Comparison of ENCODE assay signal across 17 cellular contexts in the genomic region with DNA sequence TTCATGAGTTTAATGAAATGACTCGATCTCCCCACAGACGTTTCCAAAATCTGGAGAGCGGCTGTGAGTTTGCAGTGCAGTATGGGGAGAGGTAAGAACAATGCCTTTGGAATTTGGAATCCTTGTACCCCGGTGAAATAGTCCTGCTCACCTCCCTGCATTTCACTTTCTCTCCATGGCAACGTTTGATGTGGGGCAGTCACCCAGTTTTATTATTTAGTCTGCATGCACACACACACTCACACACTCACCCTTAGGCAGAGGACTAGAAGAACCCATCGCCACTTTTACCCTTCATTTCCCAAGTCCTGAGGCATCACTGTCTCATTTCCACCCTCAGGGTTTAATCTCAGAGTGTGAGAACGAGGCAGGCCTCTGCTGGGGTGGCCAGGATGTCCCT.
DNase-seq lines count a peak whose midpoint lies in the region; ATAC-seq and TF ChIP-seq lines count a peak whose summit lies in the region.
"Had no signal": no experiment of that assay in that cellular context is flagged by ENCODE, and none has a peak within 500 bp of the region (broad histone marks: within the 10 kb centered on the region; RNA-seq: fewer than 3 reads in every experiment).

No MANE protein-coding gene starts in this region.

- no peak overlapping the region for H3K23ac ChIP-seq in mesenchymal stem cell (ENCODE audit: low read length in 2 of 2)

- BruUV-seq in OCI-LY7 (replicated peaks; lab: Mats Ljungman, UMichigan): no TSS peak

- no peak overlapping the region for H3K27ac Mint-ChIP-seq in T-helper 2 cell treated with Interferon-gamma antibody and Interleukin-4, amounts not matched to agents 5 μg/mL and 100 μg/mL, for 36 hours
- H3K27ac Mint-ChIP-seq: IgD-negative memory B cell had no signal

- H2AK5ac ChIP-seq in mesenchymal stem cell (ENCODE audit: low read length, severe bottlenecking): peak overlapping the region; percentile 6

- H3K4ac ChIP-seq in mesenchymal stem cell (ENCODE audit: low read depth in 1 of 2, low read length in 2 of 2): no peak overlapping the region

- no peaks in the 10 kb centered on the region for H3K9me2 ChIP-seq in OCI-LY7 (ENCODE audit: insufficient read depth, low read length)

- no peak for DNase-seq in OCI-LY7 (ENCODE audit: low spot score)
- DNase-seq in caudate nucleus (lab: John Stamatoyannopoulos, UW): no peak
- no peak for DNase-seq in mesenchymal stem cell
- peak; percentile 26 for DNase-seq in retina
- DNase-seq in T-helper 2 cell treated with Interferon-gamma antibody and Interleukin-4, amounts not matched to agents 5 μg/mL and 100 μg/mL, for 36 hours (ENCODE audit: low spot score): no peak
- no peak for DNase-seq in DMS79 (lab: John Stamatoyannopoulos, UW)
- DNase-seq: ACHN, HCEC 1CT, Kasumi-1, MG63, NCI-H1436, NCI-H2171, Peyer's patch had no signal

- no peak overlapping the region for H2BK12ac ChIP-seq in mesenchymal stem cell (ENCODE audit: low read length in 2 of 2)

- H3K27me3 ChIP-seq in mesenchymal stem cell (ENCODE audit: control insufficient read depth in 1 of 2, insufficient read depth in 1 of 2, low read length in 2 of 2): peaks cover 0 to 32% of the 10 kb centered on the region in 2 experiments
- H3K27me3 ChIP-seq: MG63, Peyer's patch, SJSA1 had no signal

- H3K36me3 ChIP-seq in OCI-LY7 (ENCODE audit: insufficient read depth, low read length) (no peaks in the 10 kb centered on the region), mesenchymal stem cell (ENCODE audit: control insufficient read depth in 1 of 2, insufficient read depth in 2 of 2, low read depth in 1 of 2, low read length in 2 of 2) (no peaks in the 10 kb centered on the region)
- H3K36me3 ChIP-seq: MG63, Peyer's patch, SJSA1 had no signal

- no peak overlapping the region for H3K14ac ChIP-seq in mesenchymal stem cell (ENCODE audit: low read length in 2 of 2)

- H3K79me2 ChIP-seq in OCI-LY7 (ENCODE audit: insufficient read depth, low read depth, low read length): no peaks in the 10 kb centered on the region

- no peak overlapping the region for H3K18ac ChIP-seq in mesenchymal stem cell (ENCODE audit: low read depth in 1 of 2, low read length in 2 of 2)

- no peak overlapping the region for H3K27ac ChIP-seq in OCI-LY7 (ENCODE audit: low read depth, low read length, poor library complexity, severe bottlenecking)
- peak overlapping the region; percentile 99 for H3K27ac ChIP-seq in caudate nucleus (ENCODE audit: low read depth, low read length)
- H3K27ac ChIP-seq in mesenchymal stem cell (ENCODE audit: low read length, poor library complexity, severe bottlenecking): no peak overlapping the region
- H3K27ac ChIP-seq: C4-2B, Peyer's patch, SJSA1 had no signal

- no peak overlapping the region for H3K9ac ChIP-seq in mesenchymal stem cell (ENCODE audit: low read length)

- H3K4me3 Mint-ChIP-seq in T-helper 2 cell treated with Interferon-gamma antibody and Interleukin-4, amounts not matched to agents 5 μg/mL and 100 μg/mL, for 36 hours: no peak overlapping the region
- H3K4me3 Mint-ChIP-seq: IgD-negative memory B cell had no signal

- no peak overlapping the region for H2BK5ac ChIP-seq in mesenchymal stem cell (ENCODE audit: low read depth, low read length, poor library complexity, severe bottlenecking)

- intact Hi-C loops in OCI-LY7 (cut with micrococcal nuclease; ENCODE audit: unreplicated experiment): loop anchor here (5.0 to 10.0 kb wide), 2 partner anchors 309 to 563 kb away; a partner anchor contains a TSS

- H3K4me3 ChIP-seq in OCI-LY7 (ENCODE audit: low read depth, low read length, poor library complexity, severe bottlenecking): no peak overlapping the region
- H3K4me3 ChIP-seq in mesenchymal stem cell (ENCODE audit: insufficient read depth in 1 of 2, low read depth in 1 of 2, low read length in 2 of 2): no peak overlapping the region
- H3K4me3 ChIP-seq: MG63, Peyer's patch, SJSA1 had no signal

- peaks cover 36% of the 10 kb centered on the region for H3K27me3 Mint-ChIP-seq in T-helper 2 cell treated with Interferon-gamma antibody and Interleukin-4, amounts not matched to agents 5 μg/mL and 100 μg/mL, for 36 hours (ENCODE audit: low read depth)

- H2BK120ac ChIP-seq in mesenchymal stem cell (ENCODE audit: low read depth, low read length): no peak overlapping the region

- H3K9me3 ChIP-seq in OCI-LY7 (ENCODE audit: low read length) (no peaks in the 10 kb centered on the region), mesenchymal stem cell (ENCODE audit: control insufficient read depth, low read length) (no peaks in the 10 kb centered on the region)
- H3K9me3 ChIP-seq: MG63, Peyer's patch, SJSA1 had no signal

- H3K4me2 ChIP-seq in OCI-LY7 (ENCODE audit: low read length) (no peak overlapping the region), mesenchymal stem cell (ENCODE audit: low read length, poor library complexity, severe bottlenecking) (no peak overlapping the region)

- peaks cover 11% of the 10 kb centered on the region for H3K4me1 Mint-ChIP-seq in T-helper 2 cell treated with Interferon-gamma antibody and Interleukin-4, amounts not matched to agents 5 μg/mL and 100 μg/mL, for 36 hours (ENCODE audit: low read depth)

- no peaks in the 10 kb centered on the region for H3K79me1 ChIP-seq in mesenchymal stem cell (replicated peaks; ENCODE audit: low read length, poor library complexity, severe bottlenecking)

- H3K4me1 ChIP-seq in OCI-LY7 (ENCODE audit: insufficient read depth, low read length, poor library complexity, severe bottlenecking): peaks cover 4% of the 10 kb centered on the region
- H3K4me1 ChIP-seq in mesenchymal stem cell (ENCODE audit: control insufficient read depth, insufficient read depth, low read depth, low read length): peaks cover 1% of the 10 kb centered on the region

- no peaks in the 10 kb centered on the region for H3K9me3 Mint-ChIP-seq in T-helper 2 cell treated with Interferon-gamma antibody and Interleukin-4, amounts not matched to agents 5 μg/mL and 100 μg/mL, for 36 hours
- H3K9me3 Mint-ChIP-seq: IgD-negative memory B cell had no signal

- WGBS in mesenchymal stem cell: 87% methylated on average over 7 of the region's 7 CpGs

- H2BK15ac ChIP-seq in mesenchymal stem cell (ENCODE audit: low read depth, poor library complexity, severe bottlenecking): no peak overlapping the region

- no peak overlapping the region for H4K91ac ChIP-seq in mesenchymal stem cell (ENCODE audit: low read length)

- CTCF ChIA-PET in OCI-LY7 (lab: Charles Lee; ENCODE audit: unreplicated experiment): interaction anchor here (0.7 to 3.0 kb wide), 2 partner anchors 27 to 43 kb away, joined by 3 to 15 read pairs; no protein-coding TSS in a partner anchor

- TF ChIP-seq CTCF in OCI-LY7 (conservative IDR thresholded peaks at IDR 0.05; ENCODE audit: low read length): no peak

- peak overlapping the region; percentile 83; the same call in 1 of the 2 replicates for H2AFZ ChIP-seq in OCI-LY7 (ENCODE audit: low read length)
- no peak overlapping the region for H2AFZ ChIP-seq in mesenchymal stem cell (ENCODE audit: low read depth, low read length)

- no peak overlapping the region for H4K8ac ChIP-seq in mesenchymal stem cell (ENCODE audit: low read length)

- no peaks in the 10 kb centered on the region for H4K20me1 ChIP-seq in OCI-LY7 (ENCODE audit: insufficient read depth, low read length)

- ATAC-seq in HG02885 (IDR thresholded peaks at IDR 0.05; ENCODE audit: poor library complexity, unreplicated experiment): no peak

- POLR2A ChIA-PET in OCI-LY7 (lab: Charles Lee): interaction anchor here (0.9 to 1.2 kb wide), 3 partner anchors 42 to 335 kb away, joined by 3 to 5 read pairs (median 3); no protein-coding TSS in a partner anchor

- no peaks in the 10 kb centered on the region for H3K36me3 Mint-ChIP-seq in T-helper 2 cell treated with Interferon-gamma antibody and Interleukin-4, amounts not matched to agents 5 μg/mL and 100 μg/mL, for 36 hours (ENCODE audit: low read depth)
- H3K36me3 Mint-ChIP-seq: IgD-negative memory B cell had no signal
